Comparison of ENCODE assay signal across 31 cellular contexts in genomic region chr20:8788275-8788674, GRCh38.
"Had no signal": no experiment of that assay in that cellular context is flagged by ENCODE, and none has a peak within 500 bp of the region (broad histone marks: within the 10 kb centered on the region; RNA-seq: fewer than 3 reads in every experiment).

No MANE protein-coding gene starts in this region.

- H3K4me1 Mint-ChIP-seq: naive B cell had no signal

- H3K4me3 Mint-ChIP-seq: naive B cell; natural killer cell; nephron progenitor cell; stimulated activated effector memory CD8-positive, alpha-beta T cell treated with anti-CD3 and anti-CD28 coated beads, Interleukin-12 subunit alpha, Interleukin-12 subunit beta, amount 100 ng/mL, for 72 hours had no signal

- H3K9me3 ChIP-seq: heart right ventricle, lower lobe of right lung, pancreas, prostate gland, sigmoid colon, spleen, stomach, testis, thyroid gland, upper lobe of right lung had no signal

- H3K4me3 ChIP-seq: heart right ventricle, lower lobe of right lung, pancreas, prostate gland, sigmoid colon, spleen, stomach, testis, thyroid gland, upper lobe of right lung had no signal

- ATAC-seq: heart right ventricle; left lobe of liver; left ventricle myocardium superior; lower lobe of right lung; natural killer cell; pancreas; stimulated activated effector memory CD8-positive, alpha-beta T cell treated with anti-CD3 and anti-CD28 coated beads, Interleukin-12 subunit alpha, Interleukin-12 subunit beta, amount 100 ng/mL, for 72 hours; upper lobe of right lung had no signal

- H3K9me3 Mint-ChIP-seq: naive B cell; natural killer cell; nephron progenitor cell; stimulated activated effector memory CD8-positive, alpha-beta T cell treated with anti-CD3 and anti-CD28 coated beads, Interleukin-12 subunit alpha, Interleukin-12 subunit beta, amount 100 ng/mL, for 72 hours had no signal

- H3K36me3 ChIP-seq: lower lobe of right lung, pancreas, prostate gland, spleen, thyroid gland, upper lobe of right lung had no signal

- H3K27me3 ChIP-seq: heart right ventricle, pancreas, sigmoid colon, spleen, stomach, testis, thyroid gland, upper lobe of right lung had no signal

- H3K27ac ChIP-seq: heart right ventricle, lower lobe of right lung, pancreas, prostate gland, sigmoid colon, spleen, stomach, testis, thyroid gland, upper lobe of right lung had no signal

- H3K4me1 ChIP-seq: lower lobe of right lung, pancreas, prostate gland, spleen, testis, thyroid gland, upper lobe of right lung had no signal

- DNase-seq: heart right ventricle; hippocampal formation; kidney glomerular epithelial cell; left cardiac atrium; left ventricle myocardium superior; lower lobe of right lung; mammary epithelial cell; mesenchymal stem cell; naive B cell; natural killer cell; nephron progenitor cell; nucleus accumbens; pancreas; posterior cingulate gyrus; retina; right cardiac atrium; sigmoid colon; spleen; stimulated activated CD4-positive, alpha-beta T cell treated with anti-CD3 and anti-CD28 coated beads, Interleukin-4, amount 100 ng/mL, for 24 hours; stimulated activated naive CD4-positive, alpha-beta T cell treated with Interleukin-2 at 50 U/mL for 16 hours; stomach; testis; thyroid gland; trophoblast cell; upper lobe of right lung had no signal

- H3K27ac Mint-ChIP-seq: nephron progenitor cell had no signal

- FAIRE-seq: keratinocyte, small intestine, urothelium cell line had no signal

- H3K36me3 Mint-ChIP-seq: naive B cell had no signal

- H3K27me3 Mint-ChIP-seq: naive B cell had no signal
